Comparison of ENCODE assay signal across 19 cellular contexts in genomic region chr9:102521097-102521755, GRCh38.
DNase-seq lines count a peak whose midpoint lies in the region; ATAC-seq, FAIRE-seq and TF ChIP-seq lines count a peak whose summit lies in the region.
"Had no signal": no experiment of that assay in that cellular context is flagged by ENCODE, and none has a peak within 500 bp of the region (broad histone marks: within the 10 kb centered on the region; RNA-seq: fewer than 3 reads in every experiment).

No MANE protein-coding gene starts in this region.

- no peaks in the 10 kb centered on the region for H3K4me1 Mint-ChIP-seq in chondrocyte (ENCODE audit: low read depth)
- H3K4me1 Mint-ChIP-seq: CD14-positive monocyte had no signal

- H3K27me3 Mint-ChIP-seq in chondrocyte (ENCODE audit: low read depth): no peaks in the 10 kb centered on the region

- H3K4me3 Mint-ChIP-seq in chondrocyte (ENCODE audit: unreplicated experiment): no peak overlapping the region
- H3K4me3 Mint-ChIP-seq: CD14-positive monocyte had no signal

- peak; percentile 64 for DNase-seq in HT1080 (ENCODE audit: low read depth)
- DNase-seq in SK-N-DZ (ENCODE audit: low spot score): peak; percentile 81
- DNase-seq in fibroblast of the conjunctiva (ENCODE audit: low read depth): peak; percentile 1
- no peak for DNase-seq in RCC 7860 (ENCODE audit: low spot score)
- DNase-seq in chondrocyte (ENCODE audit: low spot score): no peak
- DNase-seq in activated gamma-delta T cell (lab: John Stamatoyannopoulos, UW): no peak
- DNase-seq: AML-193, DMS 273 treated with DMSO at 0.1 percent for 48 hours, GF-D8, KG1, NCI-H1105 treated with DMSO at 0.1 percent for 48 hours, NCI-H1694, NCI-H748 treated with DMSO at 0.1 percent for 48 hours, OCI-M1, SJCRH30 had no signal

- no peaks in the 10 kb centered on the region for H3K36me3 Mint-ChIP-seq in chondrocyte (ENCODE audit: low read depth)
- H3K36me3 Mint-ChIP-seq: CD14-positive monocyte had no signal

- ATAC-seq in GM18870 (IDR thresholded peaks at IDR 0.05; ENCODE audit: unreplicated experiment): no peak
- ATAC-seq: GM12878 had no signal

- no peak overlapping the region for H3K27ac Mint-ChIP-seq in chondrocyte (ENCODE audit: unreplicated experiment)
- H3K27ac Mint-ChIP-seq: CD14-positive monocyte had no signal

- TF ChIP-seq CTCF in chondrocyte (IDR thresholded peaks at IDR 0.05): no peak

- peaks cover 10% of the 10 kb centered on the region for H3K9me3 Mint-ChIP-seq in chondrocyte (ENCODE audit: low read depth)

- no peak for FAIRE-seq in RCC 7860 (lab: Jason Lieb, UNC)
- FAIRE-seq: GM12878, H1 had no signal

Comparison
In these comparisons a context has a peak if more than half of its experiments do, and no peak if none do; other contexts are left out.
1. DNase-seq: peak in HT1080 (single experiment), SK-N-DZ (single experiment) and fibroblast of the conjunctiva (single experiment); none in RCC 7860 (single experiment), chondrocyte (single experiment) and activated gamma-delta T cell (single experiment).